In the genomic region with DNA sequence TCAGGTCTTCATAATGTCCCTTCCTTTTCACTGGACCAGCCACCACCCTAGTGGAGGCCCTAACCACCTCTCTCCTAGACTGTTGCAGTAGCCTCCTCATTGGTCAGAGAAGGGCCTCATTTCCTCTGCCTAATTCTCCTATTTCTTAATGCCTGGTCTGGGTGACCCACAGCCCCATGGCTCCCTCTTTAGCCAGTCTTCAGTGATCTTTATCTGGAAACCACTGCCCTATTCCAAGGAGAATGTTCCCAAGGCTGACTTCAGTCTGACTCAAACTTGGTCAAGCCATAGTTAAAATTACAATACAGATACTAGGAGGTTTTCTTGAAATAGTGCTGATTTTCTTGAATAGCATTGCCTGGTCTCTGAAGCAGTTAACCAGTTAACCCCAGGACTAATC, we compare ENCODE assay signal across 21 cellular contexts. TPM values are rescaled to one million over a fixed set of nuclear protein-coding genes. Genes with fewer than 3 reads are reported as not detected.
A peak's percentile ranks its signal among the peaks of the same experiment; 100 is the strongest.
DNase-seq lines count a peak whose midpoint lies in the region; ATAC-seq and TF ChIP-seq lines count a peak whose summit lies in the region.
"Had no signal": no experiment of that assay in that cellular context is flagged by ENCODE, and none has a peak within 500 bp of the region (broad histone marks: within the 10 kb centered on the region; RNA-seq: fewer than 3 reads in every experiment).

No MANE protein-coding gene starts in this region.

- in situ Hi-C loops in G401 (cut with HindIII; ENCODE audit: low sequenced_read_pairs), result no loop called here

- ATAC-seq in Right ventricle myocardium inferior, result no peak
- ATAC-seq: activated CD4-positive, CD25-positive, alpha-beta regulatory T cell treated with anti-CD3 and anti-CD28 coated beads, Interleukin-2, amount 50 U/mL, for 24 hours; heart right ventricle had no signal

- no peaks in the 10 kb centered on the region for H3K27me3 Mint-ChIP-seq in type B pancreatic cell

- no peak overlapping the region for H3K27ac Mint-ChIP-seq in type B pancreatic cell
- H3K27ac Mint-ChIP-seq: dendritic cell treated with granulocyte-macrophage colony-stimulating factor and Interleukin-4, amounts not matched to agents 40 ng/mL and 50 ng/mL, for 4 days had no signal

- H3K27ac ChIP-seq in ACC112 (ENCODE audit: low read depth, low read length), result peak overlapping the region; percentile 96
- H3K27ac ChIP-seq: heart right ventricle had no signal

- DNase-seq in HT1080 (ENCODE audit: low read depth) (peak; percentile 21), amniotic epithelial cell (ENCODE audit: low read depth) (peak; percentile 73), foreskin fibroblast (peak; percentile 65 to 69), activated T-cell treated with anti-CD3 and anti-CD28 coated beads for 4 hours (no peak), type B pancreatic cell (ENCODE audit: extremely low spot score, unreplicated experiment) (no peak), Right ventricle myocardium inferior (ENCODE audit: missing footprints) (no peak), G401 (ENCODE audit: low spot score) (no peak)
- DNase-seq: activated effector memory CD4-positive, alpha-beta T cell treated with Interleukin-2 at 50 U/mL for 16 hours; anterior cingulate cortex; erythroblast; GF-D8; heart right ventricle; midbrain; NCI-H2029; NCI-H774; retina; T-helper 2 cell had no signal

- H3K79me2 ChIP-seq in ACC112 (ENCODE audit: control insufficient read depth, insufficient read depth, low read length, unreplicated experiment), result no peaks in the 10 kb centered on the region

- no peak overlapping the region for H3K4me3 Mint-ChIP-seq in type B pancreatic cell
- H3K4me3 Mint-ChIP-seq: dendritic cell treated with granulocyte-macrophage colony-stimulating factor and Interleukin-4, amounts not matched to agents 40 ng/mL and 50 ng/mL, for 4 days had no signal

- no peaks in the 10 kb centered on the region for H3K36me3 ChIP-seq in ACC112 (ENCODE audit: insufficient read depth, low read length)
- H3K36me3 ChIP-seq: HAP-1, heart right ventricle had no signal

- H3K9me3 Mint-ChIP-seq in type B pancreatic cell, result no peaks in the 10 kb centered on the region
- H3K9me3 Mint-ChIP-seq: dendritic cell treated with granulocyte-macrophage colony-stimulating factor and Interleukin-4, amounts not matched to agents 40 ng/mL and 50 ng/mL, for 4 days had no signal

- H3K27me3 ChIP-seq in ACC112 (ENCODE audit: insufficient read depth, low read length), result no peaks in the 10 kb centered on the region

- H3K4me1 ChIP-seq in ACC112 (ENCODE audit: control insufficient read depth, insufficient read depth, low read length, unreplicated experiment), result peaks cover 32% of the 10 kb centered on the region
- H3K4me1 ChIP-seq: HAP-1, heart right ventricle had no signal

- H2AFZ ChIP-seq in ACC112 (ENCODE audit: low read length, unreplicated experiment), result peak overlapping the region; percentile 22

- no peaks in the 10 kb centered on the region for H3K4me1 Mint-ChIP-seq in type B pancreatic cell (ENCODE audit: unreplicated experiment)

- H3K4me3 ChIP-seq in ACC112 (ENCODE audit: low read depth, low read length) (no peak overlapping the region), foreskin fibroblast (ENCODE audit: low read depth in 1 of 2, low read length in 2 of 2) (no peak overlapping the region)
- H3K4me3 ChIP-seq: HAP-1, heart right ventricle had no signal

- no peaks in the 10 kb centered on the region for H3K36me3 Mint-ChIP-seq in type B pancreatic cell

- intact Hi-C loops in Right ventricle myocardium inferior (cut with DNase I), result no loop called here

- no peak for TF ChIP-seq CTCF in foreskin fibroblast (IDR thresholded peaks at IDR 0.05; ENCODE audit: low read depth, low read length)
- no peak for TF ChIP-seq CTCF in type B pancreatic cell (conservative IDR thresholded peaks at IDR 0.05)

RNA-seq across cellular contexts. Expression of gene PRPS1, which starts 53.6 kb away (rescaled TPM):
- 39.6 and 55.5 TPM in 2 replicates for total RNA-seq in HT1080 (2014; rRNA removed; shearing (Covaris generic))
- polyA plus RNA-seq in HT1080 (2015; cell fraction: cytosol; rRNA removed), result 55.6 and 56.7 TPM in 2 replicates
- polyA plus RNA-seq in HT1080 (2015; cell fraction: nucleus; rRNA removed), result 38.4 and 40.4 TPM in 2 replicates
- 22.6 and 45.1 TPM in 2 replicates for total RNA-seq in type B pancreatic cell (ENCODE audit: low replicate concordance)
- total RNA-seq in Right ventricle myocardium inferior, result 24.1 TPM
- 99.8 and 113 TPM in 2 replicates for total RNA-seq in G401 (2014; rRNA removed; shearing (Covaris generic))

Comparison
In these comparisons a context has a peak if more than half of its experiments do, and no peak if none do; other contexts are left out.
1. DNase-seq: peak in HT1080 (single experiment), amniotic epithelial cell (single experiment) and foreskin fibroblast (2 of 2); none in activated T-cell treated with anti-CD3 and anti-CD28 coated beads for 4 hours (single experiment), type B pancreatic cell (single experiment), Right ventricle myocardium inferior (single experiment) and G401 (single experiment).